Comparison of ENCODE assay signal across 1 cellular context in genomic region chr13:48579167-48579918, GRCh38.
A peak's percentile ranks its signal among the peaks of the same experiment; 100 is the strongest.
TF ChIP-seq lines count a peak whose summit lies in the region.

No MANE protein-coding gene starts in this region.

TF ChIP-seq in K562, 482 proteins besides CTCF, POLR2A, EP300 and RAD21 (continued from another document):
- no peak for TF ChIP-seq E2F6 (IDR thresholded peaks at IDR 0.05; ENCODE audit: borderline replicate concordance in 1 of 2, extremely low read depth in 1 of 2, insufficient read depth in 1 of 2, insufficient read length in 1 of 2, low read depth in 1 of 2, low read length in 1 of 2, poor library complexity in 1 of 2, severe bottlenecking in 1 of 2)
- TF ChIP-seq PBX2 (CRISPR knock-in tag; IDR thresholded peaks at IDR 0.05; ENCODE audit: low read depth): no peak
- no peak for TF ChIP-seq PBX2 (tag; conservative IDR thresholded peaks at IDR 0.05; ENCODE audit: low read depth)
- no peak for TF ChIP-seq ZNF778 (CRISPR knock-in tag; IDR thresholded peaks at IDR 0.05)
- TF ChIP-seq RBM15 (IDR thresholded peaks at IDR 0.05; ENCODE audit: insufficient read depth, low read length): no peak
- peak; percentile 91 for TF ChIP-seq SPI1 (IDR thresholded peaks at IDR 0.05; ENCODE audit: borderline replicate concordance, low read depth, low read length)
- TF ChIP-seq SMAD3 (CRISPR knock-in tag; conservative IDR thresholded peaks at IDR 0.05): no peak
